In the genomic region with DNA sequence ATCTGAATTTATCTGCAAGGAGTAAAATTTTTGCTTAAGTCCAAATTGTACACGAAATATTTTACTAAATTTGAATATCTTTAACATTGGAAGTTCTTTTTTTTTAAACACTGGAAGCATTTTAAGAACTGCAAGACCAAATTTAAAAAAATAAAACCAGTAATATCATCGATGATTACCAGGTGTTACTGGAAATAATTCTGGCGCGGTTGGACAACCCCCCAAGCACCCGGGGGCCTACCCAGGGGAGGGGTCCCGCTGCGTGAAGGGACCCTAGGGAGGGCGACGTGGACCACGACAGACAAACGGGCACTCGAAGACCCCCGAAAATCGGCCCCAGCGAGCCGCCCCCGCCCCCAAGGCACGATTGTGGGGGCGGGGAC, we compare ENCODE assay signal across 8 cellular contexts. TPM values are rescaled to one million over a fixed set of nuclear protein-coding genes. Genes with fewer than 3 reads are reported as not detected.
DNase-seq lines count a peak whose midpoint lies in the region; ATAC-seq and TF ChIP-seq lines count a peak whose summit lies in the region.

No MANE protein-coding gene starts in this region.

- H3K27ac ChIP-seq in WERI-Rb-1 (peak overlapping the region; percentile 72), gastroesophageal sphincter (peak overlapping the region in 3 of 4 donors; percentile 56 to 99 (median 94))

- TF ChIP-seq CTCF in GM12875 (IDR thresholded peaks at IDR 0.05; ENCODE audit: borderline replicate concordance, insufficient read depth, low read depth, low read length) (no peak), WERI-Rb-1 (IDR thresholded peaks at IDR 0.05; ENCODE audit: low read depth, low read length) (no peak), gastroesophageal sphincter (IDR thresholded peaks at IDR 0.05) (no peak)

- H3K36me3 ChIP-seq in WERI-Rb-1 (peaks cover 37% of the 10 kb centered on the region), gastroesophageal sphincter (peaks cover 0 to 23% of the 10 kb centered on the region in 2 donors)

- TF ChIP-seq EP300 in gastroesophageal sphincter (IDR thresholded peaks at IDR 0.05), result no peak

- DNase-seq in WERI-Rb-1 (no peak), skeletal muscle cell (ENCODE audit: low read depth) (no peak), amniotic stem cell (lab: John Stamatoyannopoulos, UW) (no peak), cortex of kidney (lab: John Stamatoyannopoulos, UW) (no peak), A172 (ENCODE audit: low spot score) (no peak)

- H3K4me1 ChIP-seq in gastroesophageal sphincter, result peaks cover 0 to 58% (median 31%) of the 10 kb centered on the region in 3 donors

- H3K4me3 ChIP-seq in GM12875 (ENCODE audit: low read depth, low read length), result peak overlapping the region; percentile 62
- H3K4me3 ChIP-seq in WERI-Rb-1 (ENCODE audit: low read depth, low read length), result peak overlapping the region; percentile 73
- peak overlapping the region; percentile 47 to 100 for H3K4me3 ChIP-seq in gastroesophageal sphincter
- H3K4me3 ChIP-seq in skeletal muscle cell (ENCODE audit: low read depth, low read length), result peak overlapping the region; percentile 84

- 1 to 6% methylated on average over 2 to 9 of the region's 19 CpGs for WGBS in gastroesophageal sphincter (ENCODE audit: low coverage in 1 of 2), 2 donors

- no peak for ATAC-seq in gastroesophageal sphincter
- no peak for ATAC-seq in GM21723 (IDR thresholded peaks at IDR 0.05; ENCODE audit: unreplicated experiment)

- H3K27me3 ChIP-seq in WERI-Rb-1 (ENCODE audit: insufficient read depth, low read depth, severe bottlenecking) (no peaks in the 10 kb centered on the region), gastroesophageal sphincter (no peaks in the 10 kb centered on the region)

- no peak for TF ChIP-seq POLR2A in gastroesophageal sphincter (IDR thresholded peaks at IDR 0.05)

- H3K9me3 ChIP-seq in WERI-Rb-1 (ENCODE audit: severe bottlenecking), result no peaks in the 10 kb centered on the region
- no peaks in the 10 kb centered on the region for H3K9me3 ChIP-seq in gastroesophageal sphincter

RNA-seq across cellular contexts. Expression of a gene that starts 12.6 kb away (rescaled TPM):
- total RNA-seq in gastroesophageal sphincter, result under 1 TPM in 1 of 4 donors, not detected in 3; 0.37 TPM
- not detected in 2 replicates for total RNA-seq in A172 (2014; rRNA removed; shearing (Covaris generic))

RNA-seq across cellular contexts. Expression of a gene that starts 13.1 kb away (rescaled TPM):
- 1 to 10 TPM in 1 of 4 donors, under 1 TPM in 2, not detected in 1; 0.16 to 1.3 (median 0.27) TPM for total RNA-seq in gastroesophageal sphincter
- total RNA-seq in A172 (2014; rRNA removed; shearing (Covaris generic)), result 0.22 and 1.7 TPM in 2 replicates

RNA-seq across cellular contexts. Expression of a gene that starts 19.7 kb away (rescaled TPM):
- 1 to 10 TPM in 1 of 4 donors, under 1 TPM in 3; 0.23 to 1.2 (median 0.47) TPM for total RNA-seq in gastroesophageal sphincter
- 8.5 and 10.0 TPM in 2 replicates for total RNA-seq in A172 (2014; rRNA removed; shearing (Covaris generic))

RNA-seq across cellular contexts. Expression of a gene that starts 32.2 kb away (rescaled TPM):
- 10 to 100 TPM; 27.5 to 40.3 (median 37.4) TPM for total RNA-seq in gastroesophageal sphincter
- total RNA-seq in A172 (2014; rRNA removed; shearing (Covaris generic)), result 41.1 and 42.9 TPM in 2 replicates

RNA-seq across cellular contexts. Expression of a gene that starts 32.7 kb away (rescaled TPM):
- 10 to 100 TPM; 41.6 to 56.7 (median 51.7) TPM for total RNA-seq in gastroesophageal sphincter
- 172 and 177 TPM in 2 replicates for total RNA-seq in A172 (2014; rRNA removed; shearing (Covaris generic))
